2 cellular contexts compared by ENCODE assay signal in genomic region chr2:141313972-141314371, GRCh38.
TF ChIP-seq lines count a peak whose summit lies in the region.

No MANE protein-coding gene starts in this region.

TF ChIP-seq in A549, 52 proteins besides CTCF, POLR2A, EP300 and RAD21:
- TF ChIP-seq MAFK (IDR thresholded peaks at IDR 0.05; ENCODE audit: partially characterized antibody), result peak; percentile 57
- no peak for TF ChIP-seq HES2 (IDR thresholded peaks at IDR 0.05)

TF ChIP-seq in IMR-90, 13 proteins besides CTCF, POLR2A, EP300 and RAD21:
- TF ChIP-seq SMC3 (IDR thresholded peaks at IDR 0.05; ENCODE audit: low read depth, low read length), result no peak
- peak; percentile 62 for TF ChIP-seq MAFK (IDR thresholded peaks at IDR 0.05; ENCODE audit: low read depth, low read length)
TF ChIP-seq in IMR-90: peak in this region for 1.
